Comparison of ENCODE assay signal across 15 cellular contexts in the genomic region with DNA sequence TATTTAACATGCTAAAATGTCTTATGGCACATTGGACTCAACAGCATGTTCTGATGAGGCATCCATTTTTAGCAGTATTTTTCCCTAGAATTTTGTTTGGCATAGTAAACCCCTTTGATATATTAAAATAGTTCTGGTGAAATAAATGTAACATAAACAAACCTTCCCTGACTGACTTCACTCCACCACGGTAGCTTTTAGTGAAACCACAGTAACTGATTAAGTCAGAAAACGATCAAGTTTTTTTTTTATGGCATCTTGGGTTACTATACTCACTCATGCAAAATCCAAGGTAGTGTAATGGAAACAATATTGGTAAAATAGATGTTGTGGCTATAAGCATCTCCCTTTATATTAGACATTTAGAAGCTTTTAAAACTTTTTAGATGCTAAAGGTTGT. TPM values are rescaled to one million over a fixed set of nuclear protein-coding genes. Genes with fewer than 3 reads are reported as not detected.
A peak's percentile ranks its signal among the peaks of the same experiment; 100 is the strongest.
DNase-seq lines count a peak whose midpoint lies in the region; ATAC-seq, FAIRE-seq and TF ChIP-seq lines count a peak whose summit lies in the region.
"Had no signal": no experiment of that assay in that cellular context is flagged by ENCODE, and none has a peak within 500 bp of the region (broad histone marks: within the 10 kb centered on the region; RNA-seq: fewer than 3 reads in every experiment).

No MANE protein-coding gene starts in this region.

- H3K4me1 ChIP-seq in A549 = peaks cover 20% of the 10 kb centered on the region
- H3K4me1 ChIP-seq in DND-41 (ENCODE audit: insufficient read depth, low read length) = peaks cover 32% of the 10 kb centered on the region

- H3K4me3 ChIP-seq in A549 = no peak overlapping the region
- H3K4me3 ChIP-seq in DND-41 (ENCODE audit: low read depth in 1 of 2, low read length in 2 of 2) = no peak overlapping the region
- H3K4me3 ChIP-seq: skin epidermis had no signal

- no peak for TF ChIP-seq RAD21 in A549 (conservative IDR thresholded peaks at IDR 0.05 in 1 of 2, IDR thresholded peaks at IDR 0.05 in 1 of 2)

- H3K27ac ChIP-seq in A549 (no peak overlapping the region), DND-41 (ENCODE audit: low read length) (no peak overlapping the region)

- TF ChIP-seq EP300 in A549 (IDR thresholded peaks at IDR 0.05) = no peak

- POLR2A ChIA-PET in A549 (lab: Yijun Ruan, JAX) = no interaction called here

- DNase-seq in A549 (ENCODE audit: low read depth in 1 of 2, low spot score in 1 of 2) (no peak), DND-41 (no peak), immature natural killer cell (no peak), NCI-H1417 treated with DMSO at 0.1 percent for 48 hours (lab: John Stamatoyannopoulos, UW) (no peak), cerebellar cortex (ENCODE audit: low spot score) (no peak)
- DNase-seq: activated CD4-positive, CD25-positive, alpha-beta regulatory T cell treated with anti-CD3 and anti-CD28 coated beads, Interleukin-2, amount 50 U/mL, for 72 hours; activated T-cell treated with anti-CD3 and anti-CD28 coated beads, Interleukin-2, amount 50 U/mL, for 48 hours; mesendoderm; NCI-H2029 treated with DMSO at 0.1 percent for 48 hours; occipital lobe; T-cell had no signal

- TF ChIP-seq POLR2A in A549 (IDR thresholded peaks at IDR 0.05; ENCODE audit: low read length) = no peak

- H3K4me2 ChIP-seq in A549 = peak overlapping the region; percentile 82; the same call in 1 of the 3 replicates
- H3K4me2 ChIP-seq in DND-41 (ENCODE audit: insufficient read depth, low read length) = 0 out of 2 replicates have a peak overlapping the region, but pooled peaks have one; percentile 68

- H3K9me3 ChIP-seq in A549 = no peaks in the 10 kb centered on the region
- H3K9me3 ChIP-seq in DND-41 (ENCODE audit: insufficient read depth, low read length, severe bottlenecking) = no peaks in the 10 kb centered on the region

- H3K27ac Mint-ChIP-seq in activated naive CD8-positive, alpha-beta T cell = peak overlapping the region; percentile 82
- peak overlapping the region; percentile 22 to 99 (median 68) for H3K27ac Mint-ChIP-seq in immature natural killer cell

- H3K36me3 Mint-ChIP-seq in activated naive CD8-positive, alpha-beta T cell = peaks cover 17% of the 10 kb centered on the region
- peaks cover 0 to 3% (median 0%) of the 10 kb centered on the region in 3 donors for H3K36me3 Mint-ChIP-seq in immature natural killer cell

- no peak overlapping the region for H3K9ac ChIP-seq in DND-41 (ENCODE audit: low read depth, low read length)

- TF ChIP-seq CTCF in A549 (IDR thresholded peaks at IDR 0.05) (no peak), DND-41 (IDR thresholded peaks at IDR 0.05; ENCODE audit: borderline replicate concordance, extremely low read depth, low read length, poor library complexity, severe bottlenecking) (no peak)

- H2AFZ ChIP-seq in DND-41 (ENCODE audit: low read depth, low read length) = no peak overlapping the region

- H4K20me1 ChIP-seq in DND-41 (ENCODE audit: insufficient read depth, low read length) = peaks cover 14% of the 10 kb centered on the region; the same call in 1 of the 2 replicates

- CTCF ChIA-PET in A549 (lab: Yijun Ruan, JAX) = no interaction called here

- H3K4me3 Mint-ChIP-seq in activated naive CD8-positive, alpha-beta T cell = peak overlapping the region; percentile 97
- no peak overlapping the region for H3K4me3 Mint-ChIP-seq in immature natural killer cell

- WGBS in A549 (ENCODE audit: missing lambda C conversion rate) = 90% methylated on average over 2 of the region's 2 CpGs

- FAIRE-seq in A549 (lab: Jason Lieb, UNC) = no peak

- H3K27me3 Mint-ChIP-seq in activated naive CD8-positive, alpha-beta T cell = no peaks in the 10 kb centered on the region
- H3K27me3 Mint-ChIP-seq in immature natural killer cell (ENCODE audit: low read depth in 3 of 3) = peaks cover 4 to 16% (median 11%) of the 10 kb centered on the region in 3 donors
- H3K27me3 Mint-ChIP-seq: T-cell had no signal

- H3K79me2 ChIP-seq in DND-41 (ENCODE audit: insufficient read depth, low read length) = peaks cover 52% of the 10 kb centered on the region

- H3K9me3 Mint-ChIP-seq in activated naive CD8-positive, alpha-beta T cell (ENCODE audit: low read depth) = no peaks in the 10 kb centered on the region
- no peaks in the 10 kb centered on the region for H3K9me3 Mint-ChIP-seq in immature natural killer cell
- H3K9me3 Mint-ChIP-seq: T-cell had no signal

- ATAC-seq in A549 = no peak
- no peak for ATAC-seq in DND-41 (ENCODE audit: insufficient read depth, low read depth)
- ATAC-seq in HG03521 (IDR thresholded peaks at IDR 0.05; ENCODE audit: unreplicated experiment) = no peak
- ATAC-seq in GM18502 (IDR thresholded peaks at IDR 0.05; ENCODE audit: poor library complexity, unreplicated experiment) = no peak
- ATAC-seq: T-cell had no signal

- H3K4me1 Mint-ChIP-seq in activated naive CD8-positive, alpha-beta T cell (ENCODE audit: low read depth) = peaks cover 54% of the 10 kb centered on the region
- peaks cover 50 to 70% of the 10 kb centered on the region in 2 donors for H3K4me1 Mint-ChIP-seq in immature natural killer cell

- H3K27me3 ChIP-seq in DND-41 (ENCODE audit: insufficient read depth, low read length, poor library complexity) = no peaks in the 10 kb centered on the region

- H3K36me3 ChIP-seq in DND-41 (ENCODE audit: insufficient read depth, low read length) = peaks cover 32% of the 10 kb centered on the region

TF ChIP-seq in A549, 52 proteins besides CTCF, POLR2A, EP300 and RAD21:
- TF ChIP-seq, protein P1, sequence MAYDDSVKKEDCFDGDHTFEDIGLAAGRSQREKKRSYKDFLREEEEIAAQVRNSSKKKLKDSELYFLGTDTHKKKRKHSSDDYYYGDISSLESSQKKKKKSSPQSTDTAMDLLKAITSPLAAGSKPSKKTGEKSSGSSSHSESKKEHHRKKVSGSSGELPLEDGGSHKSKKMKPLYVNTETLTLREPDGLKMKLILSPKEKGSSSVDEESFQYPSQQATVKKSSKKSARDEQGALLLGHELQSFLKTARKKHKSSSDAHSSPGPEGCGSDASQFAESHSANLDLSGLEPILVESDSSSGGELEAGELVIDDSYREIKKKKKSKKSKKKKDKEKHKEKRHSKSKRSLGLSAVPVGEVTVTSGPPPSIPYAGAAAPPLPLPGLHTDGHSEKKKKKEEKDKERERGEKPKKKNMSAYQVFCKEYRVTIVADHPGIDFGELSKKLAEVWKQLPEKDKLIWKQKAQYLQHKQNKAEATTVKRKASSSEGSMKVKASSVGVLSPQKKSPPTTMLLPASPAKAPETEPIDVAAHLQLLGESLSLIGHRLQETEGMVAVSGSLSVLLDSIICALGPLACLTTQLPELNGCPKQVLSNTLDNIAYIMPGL (CRISPR knock-in tag; IDR thresholded peaks at IDR 0.05; ENCODE audit: borderline replicate concordance) = 0 out of 2 replicates have a peak, but pooled peaks have one; percentile 8
- TF ChIP-seq, protein P2, sequence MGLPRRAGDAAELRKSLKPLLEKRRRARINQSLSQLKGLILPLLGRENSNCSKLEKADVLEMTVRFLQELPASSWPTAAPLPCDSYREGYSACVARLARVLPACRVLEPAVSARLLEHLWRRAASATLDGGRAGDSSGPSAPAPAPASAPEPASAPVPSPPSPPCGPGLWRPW (IDR thresholded peaks at IDR 0.05) = no peak
TF ChIP-seq in A549: peak in this region for 1.

RNA-seq across cellular contexts. Expression of a gene that starts 2.8 kb away (rescaled TPM):
- polyA plus RNA-seq in A549 (2011; rRNA removed) = 78.6 and 94.7 TPM in 2 replicates
- 128 and 156 TPM in 2 replicates for polyA plus RNA-seq in A549 (2012; cell fraction: cytosol; rRNA removed)
- polyA plus RNA-seq in A549 (2012; cell fraction: nucleus; rRNA removed) = 92.5 and 165 TPM in 2 replicates
- polyA plus RNA-seq in A549 (2017; fragmentation: RNase III; extraction: RNeasy Plus Mini Kit Qiagen cat#74134 plus additional on column Dnase treatment) = 82.9 to 85.8 TPM (median 84.3 TPM) in 3 replicates
- 32.5 and 39.1 TPM in 2 replicates for polyA minus RNA-seq in A549 (2011; rRNA and poly(A)+ RNA removed)
- polyA plus RNA-seq in immature natural killer cell = 100 to 1,000 TPM; 142 to 187 (median 165) TPM

RNA-seq across cellular contexts. Expression of a gene that starts 3.1 kb away (rescaled TPM):
- polyA plus RNA-seq in A549 (2011; rRNA removed) (122 and 141 TPM in 2 replicates), A549 (2017; fragmentation: RNase III; extraction: RNeasy Plus Mini Kit Qiagen cat#74134 plus additional on column Dnase treatment) (105 to 126 TPM (median 110 TPM) in 3 replicates), immature natural killer cell (10 to 100 TPM; 31.3 to 39.4 (median 35.8) TPM)
- 64.3 and 66.7 TPM in 2 replicates for polyA plus RNA-seq in A549 (2012; cell fraction: cytosol; rRNA removed)
- 26.4 and 37.4 TPM in 2 replicates for polyA plus RNA-seq in A549 (2012; cell fraction: nucleus; rRNA removed)
- 62.0 and 69.8 TPM in 2 replicates for polyA minus RNA-seq in A549 (2011; rRNA and poly(A)+ RNA removed)

RNA-seq across cellular contexts. Expression of a gene that starts 59.6 kb away (rescaled TPM):
- polyA plus RNA-seq in A549 (2011; rRNA removed) = 536 and 846 TPM in 2 replicates
- 219 and 240 TPM in 2 replicates for polyA plus RNA-seq in A549 (2012; cell fraction: cytosol; rRNA removed)
- polyA plus RNA-seq in A549 (2012; cell fraction: nucleus; rRNA removed) = 48.1 and 56.6 TPM in 2 replicates
- 97.0 to 113 TPM (median 100 TPM) in 3 replicates for polyA plus RNA-seq in A549 (2017; fragmentation: RNase III; extraction: RNeasy Plus Mini Kit Qiagen cat#74134 plus additional on column Dnase treatment)
- 174 and 217 TPM in 2 replicates for polyA minus RNA-seq in A549 (2011; rRNA and poly(A)+ RNA removed)
- polyA plus RNA-seq in immature natural killer cell = 100 to 1,000 TPM; 421 to 768 (median 558) TPM
